7 cellular contexts compared by ENCODE assay signal in genomic region chr6:70062010-70062409, GRCh38.
"Had no signal": no experiment of that assay in that cellular context is flagged by ENCODE, and none has a peak within 500 bp of the region (broad histone marks: within the 10 kb centered on the region; RNA-seq: fewer than 3 reads in every experiment).

No MANE protein-coding gene starts in this region.

- H2AFZ ChIP-seq: GM23248 had no signal

- H3K27ac ChIP-seq: GM23248, HL-60 had no signal

- H3K4me3 ChIP-seq: GM23248 had no signal

- DNase-seq: GM23248, GOT3, H9, HCEC 1CT, KG1 had no signal

- FAIRE-seq: H54 had no signal

- H3K9ac ChIP-seq: GM23248 had no signal
